In the genomic region with DNA sequence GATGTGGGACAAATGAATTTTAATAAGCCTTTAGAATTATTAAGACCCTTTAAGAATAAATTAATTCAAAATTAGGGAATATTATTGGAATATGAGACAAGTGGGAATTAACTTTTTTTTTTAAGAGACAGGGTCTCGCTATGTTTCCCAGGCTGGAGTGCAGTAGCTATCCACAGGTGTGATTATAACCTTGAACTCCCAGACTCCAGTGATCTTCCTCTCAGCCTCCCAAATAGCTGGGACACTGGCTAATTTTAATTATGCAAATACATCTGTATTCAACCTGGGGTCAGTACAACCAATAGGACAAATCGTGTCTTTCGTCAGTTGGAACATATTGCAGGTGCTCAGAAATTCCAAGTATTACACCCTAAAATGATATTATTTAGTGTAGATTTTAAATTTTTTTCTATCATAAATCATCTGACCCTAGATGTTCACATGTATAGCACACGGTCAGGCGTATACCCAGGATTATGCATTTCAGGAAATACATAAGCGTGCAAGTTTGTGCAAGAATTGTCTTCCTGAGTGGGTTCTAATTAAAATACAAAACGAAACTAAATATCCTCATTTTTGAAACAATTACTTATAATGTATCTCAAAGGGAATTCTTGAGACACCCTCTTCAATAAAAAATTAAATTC, we compare ENCODE assay signal across 9 cellular contexts. TPM values are rescaled to one million over a fixed set of nuclear protein-coding genes. Genes with fewer than 3 reads are reported as not detected.
DNase-seq lines count a peak whose midpoint lies in the region; ATAC-seq and TF ChIP-seq lines count a peak whose summit lies in the region.
"Had no signal": no experiment of that assay in that cellular context is flagged by ENCODE, and none has a peak within 500 bp of the region (broad histone marks: within the 10 kb centered on the region; RNA-seq: fewer than 3 reads in every experiment).

No MANE protein-coding gene starts in this region.

- H3K4me3 ChIP-seq in cardiac fibroblast (replicated peaks in 1 of 2; ENCODE audit: low read depth in 2 of 2, low read length in 2 of 2): peak overlapping the region; percentile 57 to 85

- no peaks in the 10 kb centered on the region for H3K9me3 Mint-ChIP-seq in natural killer cell treated with Interleukin-12 subunit alpha and Interleukin-12 subunit beta and Interleukin-15 and Interleukin-18, amount 100 ng/mL, for 72 hours

- peak overlapping the region; percentile 98 for H3K4me3 Mint-ChIP-seq in natural killer cell treated with Interleukin-12 subunit alpha and Interleukin-12 subunit beta and Interleukin-15 and Interleukin-18, amount 100 ng/mL, for 72 hours

- ATAC-seq in natural killer cell treated with Interleukin-12 subunit alpha and Interleukin-12 subunit beta and Interleukin-15 and Interleukin-18, amount 100 ng/mL, for 72 hours: no peak
- ATAC-seq in GM19324 (IDR thresholded peaks at IDR 0.05; ENCODE audit: low FRiP score, unreplicated experiment): no peak

- peaks cover 15% of the 10 kb centered on the region; the same call in 1 of the 2 replicates for H3K36me3 ChIP-seq in KOPT-K1 (ENCODE audit: insufficient read depth, low read length)

- peak overlapping the region; percentile 89; the same call in 1 of the 2 replicates for H3K27ac ChIP-seq in C4-2B
- peak overlapping the region; percentile 80 for H3K27ac ChIP-seq in KOPT-K1 (ENCODE audit: low read depth, low read length, poor library complexity, severe bottlenecking)

- TF ChIP-seq CTCF in C4-2B (conservative IDR thresholded peaks at IDR 0.05) (no peak), cardiac fibroblast (IDR thresholded peaks at IDR 0.05; ENCODE audit: low read depth, low read length) (no peak)

- peaks cover 0 to 6% of the 10 kb centered on the region in 2 donors for H3K27me3 Mint-ChIP-seq in natural killer cell treated with Interleukin-12 subunit alpha and Interleukin-12 subunit beta and Interleukin-15 and Interleukin-18, amount 100 ng/mL, for 72 hours

- H3K36me3 Mint-ChIP-seq in natural killer cell treated with Interleukin-12 subunit alpha and Interleukin-12 subunit beta and Interleukin-15 and Interleukin-18, amount 100 ng/mL, for 72 hours: peaks cover 7% of the 10 kb centered on the region

- H3K27ac Mint-ChIP-seq in natural killer cell treated with Interleukin-12 subunit alpha and Interleukin-12 subunit beta and Interleukin-15 and Interleukin-18, amount 100 ng/mL, for 72 hours: peak overlapping the region; percentile 87 to 96

- peaks cover 8% of the 10 kb centered on the region for H3K9me3 ChIP-seq in KOPT-K1 (ENCODE audit: insufficient read depth, low read length, poor library complexity, severe bottlenecking)

- DNase-seq in cardiac fibroblast (ENCODE audit: low read depth in 2 of 2): no peak
- DNase-seq in natural killer cell treated with Interleukin-12 subunit alpha and Interleukin-12 subunit beta and Interleukin-15 and Interleukin-18, amount 100 ng/mL, for 72 hours (ENCODE audit: low spot score): no peak
- DNase-seq in DMS79 treated with DMSO at 0.1 percent for 48 hours (lab: John Stamatoyannopoulos, UW): no peak
- DNase-seq in putamen (ENCODE audit: low spot score): no peak
- no peak for DNase-seq in stimulated activated CD4-positive, alpha-beta T cell treated with anti-CD3 and anti-CD28 coated beads, Interleukin-2, amount 100 ng/mL, for 24 hours
- DNase-seq: effector CD8-positive, alpha-beta T cell had no signal

- peaks cover 21 to 28% of the 10 kb centered on the region in 2 donors for H3K4me1 Mint-ChIP-seq in natural killer cell treated with Interleukin-12 subunit alpha and Interleukin-12 subunit beta and Interleukin-15 and Interleukin-18, amount 100 ng/mL, for 72 hours (ENCODE audit: low read depth in 2 of 2)

RNA-seq across cellular contexts. Expression of a gene that starts 1.2 kb away (rescaled TPM):
- total RNA-seq in natural killer cell treated with Interleukin-12 subunit alpha and Interleukin-12 subunit beta and Interleukin-15 and Interleukin-18, amount 100 ng/mL, for 72 hours: 10 to 100 TPM; 31.8 to 35.9 TPM

RNA-seq across cellular contexts. Expression of a gene that starts 47.8 kb away (rescaled TPM):
- total RNA-seq in natural killer cell treated with Interleukin-12 subunit alpha and Interleukin-12 subunit beta and Interleukin-15 and Interleukin-18, amount 100 ng/mL, for 72 hours: 10 to 100 TPM; 16.2 to 22.0 TPM
